ENCODE assay signal across 19 cellular contexts in the genomic region with DNA sequence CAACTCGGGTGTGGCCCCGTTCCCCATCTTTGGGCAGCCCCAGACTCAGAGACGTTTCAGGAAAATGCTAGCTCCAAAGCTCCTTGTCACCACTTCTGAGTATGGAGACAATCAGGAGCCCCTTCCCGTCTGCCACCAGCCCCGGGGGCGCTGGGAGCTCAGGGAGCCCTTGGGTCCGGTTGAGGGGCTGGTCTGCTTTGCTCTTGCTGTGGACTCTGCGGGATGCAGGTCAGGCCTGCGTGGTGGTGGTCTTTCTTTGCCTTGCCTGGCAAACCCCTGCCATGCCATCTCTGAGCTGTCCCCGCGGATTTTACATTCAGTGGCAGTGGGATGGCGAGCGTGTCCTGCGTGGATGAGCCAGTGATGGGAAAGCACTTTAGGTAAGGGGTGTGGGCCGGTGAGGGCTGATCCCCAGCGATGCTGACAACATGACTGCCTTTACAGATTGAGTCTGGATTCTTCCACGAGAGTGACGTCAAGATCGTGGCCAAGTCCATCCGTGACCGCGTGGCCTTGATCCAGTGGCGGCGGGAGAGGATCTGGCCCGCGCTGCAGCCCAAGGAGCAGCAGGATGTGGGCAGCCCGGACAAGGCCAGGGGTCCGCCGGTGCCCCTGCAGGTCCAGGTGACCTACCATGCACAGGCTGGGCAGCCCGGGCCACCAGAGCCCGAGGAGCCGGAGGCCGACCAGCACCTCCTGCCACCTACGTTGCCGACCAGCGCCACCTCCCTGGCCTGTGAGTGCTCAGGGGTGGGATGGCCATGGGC.
A peak's percentile ranks its signal among the peaks of the same experiment; 100 is the strongest.
DNase-seq lines count a peak whose midpoint lies in the region; ATAC-seq and TF ChIP-seq lines count a peak whose summit lies in the region.
"Had no signal": no experiment of that assay in that cellular context is flagged by ENCODE, and none has a peak within 500 bp of the region (broad histone marks: within the 10 kb centered on the region; RNA-seq: fewer than 3 reads in every experiment).

No MANE protein-coding gene starts in this region.

- H3K27ac Mint-ChIP-seq in progenitor cell of endocrine pancreas, result peak overlapping the region; percentile 79
- H3K27ac Mint-ChIP-seq: B cell; CD8-positive, alpha-beta T cell had no signal

- H3K9me3 Mint-ChIP-seq in progenitor cell of endocrine pancreas (ENCODE audit: low read depth), result no peaks in the 10 kb centered on the region
- H3K9me3 Mint-ChIP-seq: CD4-positive, CD25-positive, alpha-beta regulatory T cell; CD8-positive, alpha-beta T cell; GM23338; H9 had no signal

- DNase-seq in Right ventricle myocardium inferior (ENCODE audit: missing footprints), result peak; percentile 62
- no peak for DNase-seq in Right ventricle myocardium superior
- DNase-seq in right atrium auricular region (ENCODE audit: low spot score), result no peak
- DNase-seq in cardiac septum (ENCODE audit: low spot score), result no peak
- no peak for DNase-seq in progenitor cell of endocrine pancreas (ENCODE audit: low spot score, unreplicated experiment)
- no peak for DNase-seq in stimulated activated CD4-positive, alpha-beta T cell treated with anti-CD3 and anti-CD28 coated beads, Interleukin-4, amount 100 ng/mL, for 1 hour
- no peak for DNase-seq in DMS53 (lab: John Stamatoyannopoulos, UW)
- DNase-seq: CD4-positive, CD25-positive, alpha-beta regulatory T cell; CD8-positive, alpha-beta T cell; DMS 273 treated with DMSO at 0.1 percent for 48 hours; DMS79 treated with DMSO at 0.1 percent for 48 hours; GF-D8; H9 had no signal

- H3K4me3 Mint-ChIP-seq in progenitor cell of endocrine pancreas (ENCODE audit: low read depth), result no peak overlapping the region
- H3K4me3 Mint-ChIP-seq: B cell; CD4-positive, CD25-positive, alpha-beta regulatory T cell; CD8-positive, alpha-beta T cell; GM23338; H9 had no signal

- H3K27me3 ChIP-seq in right atrium auricular region, result no peaks in the 10 kb centered on the region
- H3K27me3 ChIP-seq: BLaER1 had no signal

- peak overlapping the region; percentile 34 to 59 for H3K27ac ChIP-seq in right atrium auricular region
- H3K27ac ChIP-seq: 22Rv1, BLaER1, C4-2B had no signal

- no peaks in the 10 kb centered on the region for H3K9me3 ChIP-seq in right atrium auricular region
- H3K9me3 ChIP-seq: BLaER1 had no signal

- H3K4me3 ChIP-seq in right atrium auricular region, result no peak overlapping the region
- H3K4me3 ChIP-seq: BLaER1, GM23338 had no signal

- peaks cover 3% of the 10 kb centered on the region for H3K4me1 Mint-ChIP-seq in progenitor cell of endocrine pancreas (ENCODE audit: low read depth)
- H3K4me1 Mint-ChIP-seq: B cell; CD4-positive, CD25-positive, alpha-beta regulatory T cell had no signal

- peaks cover 0 to 34% of the 10 kb centered on the region in 2 donors for H3K4me1 ChIP-seq in right atrium auricular region

- intact Hi-C loops in Right ventricle myocardium inferior (cut with DNase I) (loop anchor here (10.0 kb wide), 1 partner anchor 62 kb away; a partner anchor contains a TSS), Right ventricle myocardium superior (cut with DNase I) (no loop called here), cardiac septum (cut with DNase I) (no loop called here)

- ATAC-seq in Right ventricle myocardium inferior (no peak), Right ventricle myocardium superior (ENCODE audit: poor library complexity) (no peak)
- ATAC-seq: CD8-positive, alpha-beta T cell; HCT116 had no signal

- peaks cover 20% of the 10 kb centered on the region for H3K36me3 Mint-ChIP-seq in progenitor cell of endocrine pancreas (ENCODE audit: insufficient read depth)
- H3K36me3 Mint-ChIP-seq: CD4-positive, CD25-positive, alpha-beta regulatory T cell; CD8-positive, alpha-beta T cell had no signal

- H3K36me3 ChIP-seq in right atrium auricular region, result peaks cover 6% of the 10 kb centered on the region

- no peaks in the 10 kb centered on the region for H3K27me3 Mint-ChIP-seq in progenitor cell of endocrine pancreas

- no peak for TF ChIP-seq CTCF in right atrium auricular region (IDR thresholded peaks at IDR 0.05)
- no peak for TF ChIP-seq CTCF in progenitor cell of endocrine pancreas (IDR thresholded peaks at IDR 0.05; ENCODE audit: unreplicated experiment)
